In the genomic region with DNA sequence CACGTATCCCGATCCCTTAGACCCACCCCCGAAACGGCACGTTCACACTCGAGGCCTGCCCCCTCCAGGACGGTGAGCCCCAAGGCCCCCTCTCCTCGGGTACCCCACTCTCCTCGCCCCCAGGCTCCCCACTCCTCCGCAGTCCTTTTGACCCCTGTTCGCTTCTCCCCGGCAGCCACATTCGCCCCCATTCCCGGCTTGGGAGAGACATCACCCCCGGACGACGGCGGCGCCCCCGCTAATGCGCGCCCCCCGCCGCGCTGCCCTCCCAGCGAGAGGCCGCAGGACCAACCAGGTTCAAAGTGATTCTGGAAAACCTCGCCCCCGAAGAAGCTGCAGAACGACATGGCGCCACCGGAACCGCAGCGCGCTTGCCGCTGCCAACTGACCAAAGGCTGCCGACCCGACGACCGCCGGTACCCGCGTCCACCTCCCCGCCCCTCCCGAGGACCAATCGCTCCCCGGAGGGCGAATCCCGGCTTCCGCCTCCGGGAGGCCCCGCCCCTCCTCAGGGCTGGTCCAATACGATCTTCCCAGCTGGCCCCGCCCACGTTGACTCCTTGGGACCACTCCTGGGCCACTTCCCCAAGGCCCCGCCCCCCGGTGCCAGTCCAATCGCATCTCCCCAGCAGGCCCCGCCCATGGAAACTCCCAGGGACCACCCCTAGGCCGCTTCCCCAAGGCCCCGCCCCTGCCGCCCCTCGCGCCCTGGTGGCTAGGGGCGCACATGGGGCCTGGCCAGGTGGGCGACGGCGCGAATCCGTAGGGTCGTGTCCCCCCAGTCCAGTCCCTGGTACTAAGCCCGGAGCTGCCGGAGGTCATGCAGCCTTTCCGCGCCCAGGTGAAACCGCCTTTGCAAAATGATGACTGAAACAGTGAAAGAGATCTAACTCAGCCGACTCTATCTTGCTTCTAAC, we compare ENCODE assay signal across 8 cellular contexts. TPM values are rescaled to one million over a fixed set of nuclear protein-coding genes. Genes with fewer than 3 reads are reported as not detected.
A peak's percentile ranks its signal among the peaks of the same experiment; 100 is the strongest.
DNase-seq lines count a peak whose midpoint lies in the region; ATAC-seq and TF ChIP-seq lines count a peak whose summit lies in the region.

A gene with protein sequence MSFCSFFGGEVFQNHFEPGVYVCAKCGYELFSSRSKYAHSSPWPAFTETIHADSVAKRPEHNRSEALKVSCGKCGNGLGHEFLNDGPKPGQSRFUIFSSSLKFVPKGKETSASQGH (minus strand): TSS at position 390 of the 917 bp plus-strand sequence. CDS start 43 bp downstream, at position 347.

- H3K4me1 ChIP-seq in trophoblast cell (ENCODE audit: control insufficient read depth in 1 of 2, insufficient read depth in 2 of 2, low read length in 2 of 2) (peaks cover 22 to 26% of the 10 kb centered on the region in 2 experiments), transverse colon (peaks cover 15 to 43% (median 35%) of the 10 kb centered on the region in 4 donors)

- ATAC-seq in HG02763 (IDR thresholded peaks at IDR 0.05; ENCODE audit: unreplicated experiment) (peak; percentile 94), Right ventricle myocardium inferior (peak; percentile 96)
- ATAC-seq in activated naive CD8-positive, alpha-beta T cell treated with anti-CD3 and anti-CD28 coated beads, Interleukin-2, amount 50 U/mL, for 24 hours = peak; percentile 93

- peak within 1 kb of the TSS; percentile 35 for H2BK120ac ChIP-seq in trophoblast cell (ENCODE audit: insufficient read depth, low read length, poor library complexity)

- H2BK12ac ChIP-seq in trophoblast cell (ENCODE audit: low read length) = no peak within 1 kb of the TSS

- H3K79me2 ChIP-seq in trophoblast cell (ENCODE audit: control insufficient read depth, insufficient read depth, low read length, poor library complexity) = peaks cover 3% of the 10 kb centered on the region

- H3K14ac ChIP-seq in trophoblast cell (ENCODE audit: low read length) = peak within 1 kb of the TSS; percentile 76

- WGBS in trophoblast cell (ENCODE audit: extremely low coverage, insufficient coverage, insufficient read length) = no CpG with 5 or more reads among the region's 77 CpGs
- whole genome bisulfite sequencing in transverse colon (ENCODE audit: low coverage in 1 of 2), 2 donors = 1 to 20% methylated on average over 1 to 59 of the region's 77 CpGs

- in situ Hi-C loops in transverse colon (cut with MboI; ENCODE audit: low pct_ligation_motif_present in 1 of 4, low pct_unique_long_range_greater_than_20kb in 1 of 4, low sequenced_read_pairs in 3 of 4) = no loop called here

- peak within 1 kb of the TSS; percentile 87 for H3K4me3 Mint-ChIP-seq in activated naive CD8-positive, alpha-beta T cell treated with anti-CD3 and anti-CD28 coated beads, Interleukin-2, amount 50 U/mL, for 24 hours

- DNase-seq in GM12864 (ENCODE audit: low read depth) = peak; percentile 92
- peak; percentile 94 for DNase-seq in NCI-H1417 treated with DMSO at 0.1 percent for 48 hours (lab: John Stamatoyannopoulos, UW)
- DNase-seq in SW480 (ENCODE audit: low spot score) = peak; percentile 97
- peak; percentile 100 for DNase-seq in activated naive CD8-positive, alpha-beta T cell treated with anti-CD3 and anti-CD28 coated beads, Interleukin-2, amount 50 U/mL, for 24 hours
- DNase-seq in Right ventricle myocardium inferior (ENCODE audit: missing footprints) = peak; percentile 100
- peak; percentile 99 to 100 for DNase-seq in trophoblast cell
- DNase-seq in transverse colon = peak; percentile 100

- H3K9me3 Mint-ChIP-seq in activated naive CD8-positive, alpha-beta T cell treated with anti-CD3 and anti-CD28 coated beads, Interleukin-2, amount 50 U/mL, for 24 hours = no peaks in the 10 kb centered on the region

- H3K27ac Mint-ChIP-seq in activated naive CD8-positive, alpha-beta T cell treated with anti-CD3 and anti-CD28 coated beads, Interleukin-2, amount 50 U/mL, for 24 hours = peak within 1 kb of the TSS; percentile 85

- peak within 1 kb of the TSS; percentile 30 for H3K4ac ChIP-seq in trophoblast cell (ENCODE audit: low read depth, low read length)

- H3K9ac ChIP-seq in trophoblast cell (ENCODE audit: low read length) = peak within 1 kb of the TSS; percentile 73

- H3K27ac ChIP-seq in trophoblast cell (ENCODE audit: low read depth, low read length) (peak within 1 kb of the TSS; percentile 11), transverse colon (peak within 1 kb of the TSS; percentile 86 to 90 (median 88))

- H3K27me3 Mint-ChIP-seq in activated naive CD8-positive, alpha-beta T cell treated with anti-CD3 and anti-CD28 coated beads, Interleukin-2, amount 50 U/mL, for 24 hours = no peaks in the 10 kb centered on the region

- no peaks in the 10 kb centered on the region for H3K27me3 ChIP-seq in trophoblast cell (ENCODE audit: insufficient read depth, low read length)
- no peaks in the 10 kb centered on the region for H3K27me3 ChIP-seq in transverse colon

- peaks cover 2% of the 10 kb centered on the region for H3K36me3 Mint-ChIP-seq in activated naive CD8-positive, alpha-beta T cell treated with anti-CD3 and anti-CD28 coated beads, Interleukin-2, amount 50 U/mL, for 24 hours (ENCODE audit: low read depth)

- peak within 1 kb of the TSS; percentile 19 for H4K12ac ChIP-seq in trophoblast cell (ENCODE audit: low read depth, low read length)

- H2AK5ac ChIP-seq in trophoblast cell (ENCODE audit: low read length) = peak within 1 kb of the TSS; percentile 34

- H3K4me1 Mint-ChIP-seq in activated naive CD8-positive, alpha-beta T cell treated with anti-CD3 and anti-CD28 coated beads, Interleukin-2, amount 50 U/mL, for 24 hours = peaks cover 26% of the 10 kb centered on the region

- TF ChIP-seq CTCF in GM12864 (IDR thresholded peaks at IDR 0.05; ENCODE audit: low read depth, low read length, missing control alignments) = no peak
- no peak for TF ChIP-seq CTCF in transverse colon (IDR thresholded peaks at IDR 0.05)

- H3K4me3 ChIP-seq in GM12864 (ENCODE audit: low read depth, low read length) (peak within 1 kb of the TSS; percentile 95), trophoblast cell (ENCODE audit: low read depth, low read length) (peak within 1 kb of the TSS; percentile 84), transverse colon (peak within 1 kb of the TSS; percentile 58 to 93 (median 88))

- H3K4me2 ChIP-seq in trophoblast cell (ENCODE audit: low read length) = peak within 1 kb of the TSS; percentile 92

- H3K9me3 ChIP-seq in trophoblast cell (ENCODE audit: insufficient read depth, low read depth, low read length) = peaks cover 7% of the 10 kb centered on the region
- no peaks in the 10 kb centered on the region for H3K9me3 ChIP-seq in transverse colon

- TF ChIP-seq EP300 in transverse colon (IDR thresholded peaks at IDR 0.05; ENCODE audit: low read depth) = no peak

- H3K23ac ChIP-seq in trophoblast cell (ENCODE audit: low read length) = no peak within 1 kb of the TSS

- peak within 1 kb of the TSS; percentile 75 for H3K18ac ChIP-seq in trophoblast cell (ENCODE audit: low read length)

- H2BK5ac ChIP-seq in trophoblast cell (ENCODE audit: low read depth, low read length, poor library complexity) = peak within 1 kb of the TSS; percentile 35

- H4K8ac ChIP-seq in trophoblast cell (ENCODE audit: low read depth, low read length) = peak within 1 kb of the TSS; percentile 90

- peaks cover 7% of the 10 kb centered on the region for H3K79me1 ChIP-seq in trophoblast cell (ENCODE audit: low read length)

- H3K36me3 ChIP-seq in trophoblast cell (ENCODE audit: control insufficient read depth in 1 of 2, insufficient read depth in 2 of 2, low read length in 2 of 2) = peaks cover 19 to 23% of the 10 kb centered on the region in 2 experiments
- peaks cover 0 to 12% (median 4%) of the 10 kb centered on the region in 4 donors for H3K36me3 ChIP-seq in transverse colon

- peak within 1 kb of the TSS; percentile 75 for H2AFZ ChIP-seq in trophoblast cell (ENCODE audit: insufficient read depth, low read length, poor library complexity)

- intact Hi-C loops in Right ventricle myocardium inferior (cut with DNase I) = no loop called here
- intact Hi-C loops in transverse colon (cut with DNase I; ENCODE audit: low total_unique reads) = no loop called here

- peak within 1 kb of the TSS; percentile 88 for H4K91ac ChIP-seq in trophoblast cell (ENCODE audit: low read depth, low read length)

- peak; percentile 95 for TF ChIP-seq POLR2A in transverse colon (IDR thresholded peaks at IDR 0.05)

RNA-seq across cellular contexts. Expression of the gene that starts here (rescaled TPM):
- total RNA-seq in Right ventricle myocardium inferior (25.3 TPM), transverse colon (10 to 100 TPM; 13.9 to 56.5 (median 29.3) TPM)
- 26.2 and 26.9 TPM in 2 replicates for polyA plus RNA-seq in trophoblast cell (2013)

Comparison
In these comparisons a context has a peak if more than half of its experiments do, and no peak if none do; other contexts are left out.
1. Peak in every context shown above with its lines: DNase-seq, ATAC-seq, H3K4me3 ChIP-seq and H3K27ac ChIP-seq.